13 cellular contexts compared by ENCODE assay signal in the genomic region with DNA sequence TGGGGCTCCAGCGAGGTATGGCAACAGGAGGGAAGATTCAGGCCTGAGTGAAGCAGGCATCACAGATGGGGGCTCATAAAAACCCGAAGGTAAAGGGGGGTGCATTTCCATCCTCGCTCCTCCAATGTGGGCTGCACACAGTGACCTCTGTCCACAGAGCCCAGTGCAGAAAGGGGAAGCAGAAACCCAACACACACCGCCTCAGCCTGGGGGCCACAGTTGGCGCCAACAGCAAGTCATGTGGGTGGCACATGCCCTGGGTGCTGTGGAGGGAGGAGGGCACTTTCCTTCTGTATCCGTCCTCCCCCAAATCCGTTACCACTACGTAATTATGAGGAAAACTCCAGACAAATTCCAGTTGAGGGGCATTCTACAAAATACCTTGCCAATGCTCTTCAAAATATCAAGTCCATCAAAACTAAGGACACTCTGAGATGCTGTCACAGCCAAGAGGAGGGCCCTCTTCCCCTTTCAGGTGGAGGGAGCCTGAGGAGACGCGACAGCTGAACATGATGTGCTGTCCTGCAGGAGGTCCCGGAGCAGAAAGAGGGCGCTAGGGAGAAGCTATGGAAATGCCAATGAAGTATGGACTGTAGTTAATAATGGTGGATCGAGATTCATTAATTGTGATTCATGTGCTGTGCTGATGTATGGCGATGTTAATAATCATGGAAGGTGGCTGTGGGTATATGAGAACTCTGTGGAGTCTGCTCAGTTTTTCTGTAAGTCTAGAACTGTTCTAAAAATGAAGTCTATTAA. TPM values are rescaled to one million over a fixed set of nuclear protein-coding genes. Genes with fewer than 3 reads are reported as not detected.
A peak's percentile ranks its signal among the peaks of the same experiment; 100 is the strongest.
DNase-seq lines count a peak whose midpoint lies in the region; ATAC-seq and TF ChIP-seq lines count a peak whose summit lies in the region.
"Had no signal": no experiment of that assay in that cellular context is flagged by ENCODE, and none has a peak within 500 bp of the region (broad histone marks: within the 10 kb centered on the region; RNA-seq: fewer than 3 reads in every experiment).

No MANE protein-coding gene starts in this region.

- H3K9me2 ChIP-seq in DOHH2 (replicated peaks; ENCODE audit: control insufficient read depth, low read length): no peaks in the 10 kb centered on the region

- no peaks in the 10 kb centered on the region for H3K27me3 ChIP-seq in DOHH2 (ENCODE audit: control insufficient read depth, low read length)
- H3K27me3 ChIP-seq in mesendoderm (ENCODE audit: insufficient read depth, low read length, poor library complexity): no peaks in the 10 kb centered on the region
- H3K27me3 ChIP-seq: esophagus muscularis mucosa had no signal

- no peak overlapping the region for H4K8ac ChIP-seq in mesendoderm (ENCODE audit: low read depth, low read length)

- H3K23ac ChIP-seq in mesendoderm (ENCODE audit: low read length): no peak overlapping the region

- H4K20me1 ChIP-seq in DOHH2 (ENCODE audit: control insufficient read depth, insufficient read depth, low read depth, low read length): no peaks in the 10 kb centered on the region

- H2BK120ac ChIP-seq in mesendoderm (ENCODE audit: low read depth, low read length): no peak overlapping the region

- no peaks in the 10 kb centered on the region for H3K9me3 ChIP-seq in DOHH2 (ENCODE audit: control insufficient read depth, insufficient read depth, low read length)
- no peaks in the 10 kb centered on the region for H3K9me3 ChIP-seq in mucosa of descending colon
- H3K9me3 ChIP-seq: Caco-2, esophagus muscularis mucosa had no signal

- H3K4me1 ChIP-seq in DOHH2 (ENCODE audit: control insufficient read depth, low read length): no peaks in the 10 kb centered on the region
- H3K4me1 ChIP-seq in mesendoderm (ENCODE audit: control insufficient read depth, low read depth, low read length): no peaks in the 10 kb centered on the region
- no peaks in the 10 kb centered on the region for H3K4me1 ChIP-seq in mucosa of descending colon (ENCODE audit: low read depth)
- H3K4me1 ChIP-seq: Caco-2 had no signal

- peaks cover 8% of the 10 kb centered on the region for H3K9me3 Mint-ChIP-seq in HFFc6
- H3K9me3 Mint-ChIP-seq in activated naive CD8-positive, alpha-beta T cell treated with anti-CD3 and anti-CD28 coated beads for 36 hours: no peaks in the 10 kb centered on the region

- H3K4me2 ChIP-seq in DOHH2 (ENCODE audit: low read length): no peak overlapping the region
- H3K4me2 ChIP-seq in mesendoderm (ENCODE audit: low read length): no peak overlapping the region

- H3K27ac ChIP-seq in DOHH2 (ENCODE audit: low read depth, low read length) (no peak overlapping the region), mesendoderm (ENCODE audit: low read depth, low read length) (no peak overlapping the region)
- H3K27ac ChIP-seq: esophagus muscularis mucosa had no signal

- no peak overlapping the region for H2BK15ac ChIP-seq in mesendoderm (replicated peaks; ENCODE audit: low read depth)

- H3K27me3 Mint-ChIP-seq in HFFc6 (ENCODE audit: insufficient read depth): no peaks in the 10 kb centered on the region; the same call in none of the 2 replicates
- no peaks in the 10 kb centered on the region for H3K27me3 Mint-ChIP-seq in activated naive CD8-positive, alpha-beta T cell treated with anti-CD3 and anti-CD28 coated beads for 36 hours

- H3K79me2 ChIP-seq in DOHH2 (ENCODE audit: control insufficient read depth, low read length) (no peaks in the 10 kb centered on the region), mesendoderm (ENCODE audit: control insufficient read depth, insufficient read depth, low read length) (no peaks in the 10 kb centered on the region)

- H3K4me1 Mint-ChIP-seq in HFFc6 (ENCODE audit: low read depth): peaks cover 2% of the 10 kb centered on the region
- peaks cover 89% of the 10 kb centered on the region for H3K4me1 Mint-ChIP-seq in activated naive CD8-positive, alpha-beta T cell treated with anti-CD3 and anti-CD28 coated beads for 36 hours

- H3K36me3 ChIP-seq in DOHH2 (ENCODE audit: control insufficient read depth, low read length) (no peaks in the 10 kb centered on the region), mesendoderm (ENCODE audit: control insufficient read depth, insufficient read depth, low read length) (no peaks in the 10 kb centered on the region), mucosa of descending colon (ENCODE audit: low read depth) (no peaks in the 10 kb centered on the region)
- H3K36me3 ChIP-seq: esophagus muscularis mucosa had no signal

- ATAC-seq in GM18861 (IDR thresholded peaks at IDR 0.05; ENCODE audit: unreplicated experiment): no peak
- ATAC-seq in mucosa of descending colon: no peak
- ATAC-seq: GM12878, Right ventricle myocardium inferior had no signal

- H3K56ac ChIP-seq in mesendoderm (ENCODE audit: low read length): no peak overlapping the region

- no peak overlapping the region for H2BK5ac ChIP-seq in mesendoderm (ENCODE audit: low read length)

- no peak overlapping the region for H3K9ac ChIP-seq in mesendoderm (ENCODE audit: low read length)

- no peak overlapping the region for H4K5ac ChIP-seq in mesendoderm (ENCODE audit: low read length)

- H3K4me3 Mint-ChIP-seq in HFFc6: no peak overlapping the region
- H3K4me3 Mint-ChIP-seq in activated naive CD8-positive, alpha-beta T cell treated with anti-CD3 and anti-CD28 coated beads for 36 hours: no peak overlapping the region

- no peak overlapping the region for H3K4me3 ChIP-seq in DOHH2 (ENCODE audit: low read length)
- no peak overlapping the region for H3K4me3 ChIP-seq in mesendoderm (ENCODE audit: low read length)
- H3K4me3 ChIP-seq in mucosa of descending colon: no peak overlapping the region
- H3K4me3 ChIP-seq: esophagus muscularis mucosa, GM12878 had no signal

- intact Hi-C loops in mucosa of descending colon (cut with DNase I, micrococcal nuclease): no loop called here

- WGBS in mesendoderm (ENCODE audit: extremely low coverage, insufficient coverage, low lambda C conversion rate): no CpG with 5 or more reads among the region's 14 CpGs

- H3F3A ChIP-seq in DOHH2 (ENCODE audit: control insufficient read depth, insufficient read depth): no peaks in the 10 kb centered on the region

- H3K79me1 ChIP-seq in mesendoderm (ENCODE audit: low read length): no peaks in the 10 kb centered on the region

- H3K4ac ChIP-seq in mesendoderm (ENCODE audit: low read depth, low read length): no peak overlapping the region

- peaks cover 1% of the 10 kb centered on the region; the same call in 1 of the 2 replicates for H3K36me3 Mint-ChIP-seq in HFFc6 (ENCODE audit: low read depth)
- peaks cover 3% of the 10 kb centered on the region for H3K36me3 Mint-ChIP-seq in activated naive CD8-positive, alpha-beta T cell treated with anti-CD3 and anti-CD28 coated beads for 36 hours

- H3K18ac ChIP-seq in mesendoderm (ENCODE audit: low read length): no peak overlapping the region

- peak; percentile 21 for TF ChIP-seq CTCF in DOHH2 (IDR thresholded peaks at IDR 0.05; ENCODE audit: low read depth, low read length, poor library complexity, severe bottlenecking)
- peak; percentile 34; the same call in 1 of the 2 replicates for TF ChIP-seq CTCF in HFFc6 (IDR thresholded peaks at IDR 0.05)
- TF ChIP-seq CTCF in mucosa of descending colon (IDR thresholded peaks at IDR 0.05): no peak

- H3K27ac Mint-ChIP-seq in HFFc6: no peak overlapping the region
- H3K27ac Mint-ChIP-seq in activated naive CD8-positive, alpha-beta T cell treated with anti-CD3 and anti-CD28 coated beads for 36 hours: peak overlapping the region; percentile 61

- DNase-seq in HFFc6 (no peak), mesendoderm (peak; percentile 56), GM19238 (ENCODE audit: insufficient read length, low spot score) (no peak), mucosa of descending colon (no peak), SW480 (ENCODE audit: low spot score) (no peak)
- DNase-seq in activated naive CD8-positive, alpha-beta T cell treated with anti-CD3 and anti-CD28 coated beads for 36 hours: no peak
- DNase-seq: Caco-2, KG1 had no signal

- no peak overlapping the region for H2AK5ac ChIP-seq in mesendoderm (ENCODE audit: low read length)

RNA-seq across cellular contexts. Expression of a gene that starts 16.4 kb away (rescaled TPM):
- total RNA-seq in HFFc6 (2021; fragmentation: NEBNext Ultra II Directional; extraction: Animal tissue kit (Norgen Biotek cat#: 25700)): 1 to 10 TPM; 5.3 to 6.5 (median 6.1) TPM
- 10 to 100 TPM; 29.2 to 34.1 TPM for total RNA-seq in activated naive CD8-positive, alpha-beta T cell treated with anti-CD3 and anti-CD28 coated beads for 36 hours
- 6.6 TPM for polyA plus RNA-seq in mesendoderm (2013, experiment 1 of 2)
- 7.2 TPM for polyA plus RNA-seq in mesendoderm (2013, experiment 2 of 2)
- 1 to 10 TPM in 2 of 3 donors, under 1 TPM in 1; 0.69 to 2.0 (median 1.2) TPM for total RNA-seq in mucosa of descending colon
- total RNA-seq: Caco-2 had no signal

RNA-seq across cellular contexts. Expression of a gene that starts 53.7 kb away (rescaled TPM):
- not detected for total RNA-seq in HFFc6 (2021; fragmentation: NEBNext Ultra II Directional; extraction: Animal tissue kit (Norgen Biotek cat#: 25700))
- total RNA-seq in activated naive CD8-positive, alpha-beta T cell treated with anti-CD3 and anti-CD28 coated beads for 36 hours: not detected
- not detected for polyA plus RNA-seq in mesendoderm (2013, experiment 1 of 2)
- polyA plus RNA-seq in mesendoderm (2013, experiment 2 of 2): not detected
- total RNA-seq in mucosa of descending colon: not detected
- total RNA-seq: Caco-2, esophagus muscularis mucosa, GM12878, Right ventricle myocardium inferior had no signal
- polyA plus RNA-seq: GM12878 had no signal

Comparison
In these comparisons a context has a peak if more than half of its experiments do, and no peak if none do; other contexts are left out.
1. RNA of a gene that starts 16.4 kb away (total RNA-seq): 29.2 to 34.1 TPM in activated naive CD8-positive, alpha-beta T cell treated with anti-CD3 and anti-CD28 coated beads for 36 hours; 5.3 to 6.5 TPM in HFFc6 and 0.69 to 2.0 TPM in mucosa of descending colon; every median in the first group is over 4 times any median in the second.